ENCODE assay signal across 20 cellular contexts in the genomic region with DNA sequence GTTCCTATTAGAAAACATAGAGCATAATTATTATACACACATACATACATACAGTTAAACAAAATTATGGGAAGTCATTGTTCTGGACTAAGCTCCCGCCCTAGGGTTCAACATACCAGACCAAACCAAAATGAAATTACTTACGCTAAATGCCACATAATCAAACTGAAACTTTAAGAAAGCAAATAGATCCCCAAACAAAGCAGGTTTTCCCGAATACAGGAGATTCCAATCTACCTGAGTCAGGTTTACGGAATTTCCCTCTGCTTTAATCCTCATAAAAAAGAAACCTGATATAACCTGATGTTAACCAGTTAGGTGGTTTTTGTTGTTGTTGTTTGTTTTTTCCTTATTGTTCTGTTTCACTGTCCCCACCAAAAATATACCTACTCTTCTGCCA.
A peak's percentile ranks its signal among the peaks of the same experiment; 100 is the strongest.
DNase-seq lines count a peak whose midpoint lies in the region; TF ChIP-seq lines count a peak whose summit lies in the region.
"Had no signal": no experiment of that assay in that cellular context is flagged by ENCODE, and none has a peak within 500 bp of the region (broad histone marks: within the 10 kb centered on the region; RNA-seq: fewer than 3 reads in every experiment).

No MANE protein-coding gene starts in this region.

- H3K4me1 Mint-ChIP-seq in H9 (peaks cover 24 to 31% of the 10 kb centered on the region in 2 experiments), endodermal cell (peaks cover 39% of the 10 kb centered on the region), progenitor cell of endocrine pancreas (ENCODE audit: low read depth) (peaks cover 10% of the 10 kb centered on the region)
- H3K4me1 Mint-ChIP-seq: CD8-positive, alpha-beta memory T cell had no signal

- no peak for TF ChIP-seq CTCF in H9 (conservative IDR thresholded peaks at IDR 0.05)
- no peak for TF ChIP-seq CTCF in PC-9 (conservative IDR thresholded peaks at IDR 0.05)
- no peak for TF ChIP-seq CTCF in endodermal cell (conservative IDR thresholded peaks at IDR 0.05)
- TF ChIP-seq CTCF in progenitor cell of endocrine pancreas (IDR thresholded peaks at IDR 0.05; ENCODE audit: unreplicated experiment) = no peak

- H3K27ac ChIP-seq in H9 (ENCODE audit: insufficient read length, low read depth, low read length) (no peak overlapping the region), PC-9 (peak overlapping the region; percentile 60), endodermal cell (ENCODE audit: low read depth, low read length) (no peak overlapping the region)
- H3K27ac ChIP-seq: BLaER1, KMS-11 had no signal

- H3K18ac ChIP-seq in H9 (ENCODE audit: insufficient read length, low read depth, low read length) = no peak overlapping the region

- H4K20me1 ChIP-seq in H9 (ENCODE audit: control insufficient read depth, insufficient read depth, insufficient read length) = no peaks in the 10 kb centered on the region
- H4K20me1 ChIP-seq in PC-9 (ENCODE audit: insufficient read depth) = no peaks in the 10 kb centered on the region
- H4K20me1 ChIP-seq: BLaER1 had no signal

- no peak overlapping the region for H2BK20ac ChIP-seq in H9 (ENCODE audit: low read depth, low read length, poor library complexity, severe bottlenecking)

- no peak overlapping the region for H3K4me3 ChIP-seq in PC-9
- H3K4me3 ChIP-seq in endodermal cell (ENCODE audit: low read length) = no peak overlapping the region
- H3K4me3 ChIP-seq: BLaER1, GM12878, MG63 had no signal

- POLR2A ChIA-PET in PC-9 (lab: Charles Lee; ENCODE audit: unreplicated experiment) = no interaction called here

- H2BK15ac ChIP-seq in H9 (ENCODE audit: low read depth, low read length) = no peak overlapping the region

- H4K8ac ChIP-seq in H9 (replicated peaks; ENCODE audit: insufficient read length, low read depth, low read length) = no peak overlapping the region

- no peak overlapping the region for H3T11ph ChIP-seq in H9 (ENCODE audit: low read length)

- H2BK120ac ChIP-seq in H9 (ENCODE audit: low read depth, low read length, poor library complexity, severe bottlenecking) = no peak overlapping the region

- no peak overlapping the region for H4K91ac ChIP-seq in H9 (ENCODE audit: insufficient read length, low read depth, low read length)

- no peaks in the 10 kb centered on the region for H3K9me2 ChIP-seq in PC-9 (ENCODE audit: insufficient read depth)

- H3K9me3 Mint-ChIP-seq in H9 (no peaks in the 10 kb centered on the region; a peak in 1 of 5 replicates), endodermal cell (no peaks in the 10 kb centered on the region), progenitor cell of endocrine pancreas (ENCODE audit: low read depth) (no peaks in the 10 kb centered on the region)

- no peak overlapping the region for H4K5ac ChIP-seq in H9 (ENCODE audit: insufficient read length, low read depth, low read length)

- no peaks in the 10 kb centered on the region for H3K27me3 Mint-ChIP-seq in H9 (ENCODE audit: low read depth)
- no peaks in the 10 kb centered on the region for H3K27me3 Mint-ChIP-seq in endodermal cell (ENCODE audit: insufficient read depth)
- no peaks in the 10 kb centered on the region for H3K27me3 Mint-ChIP-seq in progenitor cell of endocrine pancreas
- H3K27me3 Mint-ChIP-seq: CD8-positive, alpha-beta memory T cell; T-cell had no signal

- H2BK5ac ChIP-seq in H9 (ENCODE audit: insufficient read length, low read length) = no peak overlapping the region

- no peak overlapping the region for H3K4ac ChIP-seq in H9 (ENCODE audit: low read depth, low read length)

- H2AK5ac ChIP-seq in H9 (ENCODE audit: insufficient read length, low read length) = no peak overlapping the region

- H3K79me2 ChIP-seq in H9 (ENCODE audit: insufficient read depth, low read length) = no peaks in the 10 kb centered on the region
- no peaks in the 10 kb centered on the region for H3K79me2 ChIP-seq in PC-9 (ENCODE audit: low read depth)

- H3K9me3 ChIP-seq in H9 (ENCODE audit: control insufficient read depth, low read depth, low read length) (no peaks in the 10 kb centered on the region), PC-9 (ENCODE audit: insufficient read depth, low read depth) (no peaks in the 10 kb centered on the region), endodermal cell (ENCODE audit: control insufficient read depth, low read length) (no peaks in the 10 kb centered on the region)
- H3K9me3 ChIP-seq: BLaER1, MG63 had no signal

- H3K4me1 ChIP-seq in H9 (ENCODE audit: insufficient read depth, low read length) = peaks cover 3% of the 10 kb centered on the region; the same call in 1 of the 2 replicates
- H3K4me1 ChIP-seq in PC-9 (replicated peaks; ENCODE audit: insufficient read depth) = peaks cover 12% of the 10 kb centered on the region
- peaks cover 13% of the 10 kb centered on the region for H3K4me1 ChIP-seq in endodermal cell (ENCODE audit: control insufficient read depth, insufficient read depth, low read length)

- BruUV-seq in PC-9 (replicated peaks; lab: Mats Ljungman, UMichigan) = no TSS peak

- H3K27me3 ChIP-seq in H9 (ENCODE audit: insufficient read depth, low read length) (no peaks in the 10 kb centered on the region), PC-9 (ENCODE audit: insufficient read depth, low read depth) (no peaks in the 10 kb centered on the region), endodermal cell (ENCODE audit: control insufficient read depth, insufficient read depth, low read length, poor library complexity, severe bottlenecking) (no peaks in the 10 kb centered on the region)
- H3K27me3 ChIP-seq: BLaER1, MG63 had no signal

- H3F3A ChIP-seq in PC-9 (ENCODE audit: insufficient read depth, low read depth) = no peaks in the 10 kb centered on the region

- H3K36me3 Mint-ChIP-seq in H9 (ENCODE audit: insufficient read depth in 1 of 3, low read depth in 3 of 3) = no peaks in the 10 kb centered on the region; a peak in 1 of 7 replicates
- no peaks in the 10 kb centered on the region for H3K36me3 Mint-ChIP-seq in endodermal cell (ENCODE audit: low read depth)
- H3K36me3 Mint-ChIP-seq in progenitor cell of endocrine pancreas (ENCODE audit: insufficient read depth) = no peaks in the 10 kb centered on the region
- H3K36me3 Mint-ChIP-seq: CD8-positive, alpha-beta memory T cell; T-cell had no signal

- H3K14ac ChIP-seq in H9 (ENCODE audit: insufficient read depth, low read length) = no peak overlapping the region

- no peak overlapping the region for H2BK12ac ChIP-seq in H9 (ENCODE audit: insufficient read length, low read depth, low read length)

- H3K4me3 Mint-ChIP-seq in H9 = no peak overlapping the region; a peak in 1 of 5 replicates
- H3K4me3 Mint-ChIP-seq in endodermal cell = no peak overlapping the region
- no peak overlapping the region for H3K4me3 Mint-ChIP-seq in progenitor cell of endocrine pancreas (ENCODE audit: low read depth)
- H3K4me3 Mint-ChIP-seq: CD8-positive, alpha-beta memory T cell; T-cell had no signal

- no peak overlapping the region for H3K23ac ChIP-seq in H9 (ENCODE audit: insufficient read length, low read depth, low read length)

- no peak overlapping the region for H3K56ac ChIP-seq in H9 (ENCODE audit: insufficient read length, low read depth, low read length)

- H3K36me3 ChIP-seq in PC-9 (ENCODE audit: low read depth) = no peaks in the 10 kb centered on the region
- H3K36me3 ChIP-seq in endodermal cell (ENCODE audit: control insufficient read depth, insufficient read depth, low read length) = no peaks in the 10 kb centered on the region
- H3K36me3 ChIP-seq: BLaER1, MG63 had no signal

- H3K4me2 ChIP-seq in H9 (ENCODE audit: insufficient read depth, insufficient read length, low read length) = no peak overlapping the region
- peak overlapping the region; percentile 45 for H3K4me2 ChIP-seq in PC-9
- H3K4me2 ChIP-seq: BLaER1, KMS-11 had no signal

- no CpG with 5 or more reads among the region's 4 CpGs for WGBS in H9 (ENCODE audit: extremely low coverage, insufficient read length, low lambda C conversion rate)
- WGBS in endodermal cell (ENCODE audit: insufficient coverage in 1 of 2, insufficient read length in 1 of 2), 2 experiments = 40 to 69% methylated on average over 1 to 3 of the region's 4 CpGs

- CTCF ChIA-PET in PC-9 (lab: Charles Lee) = no interaction called here

- no peaks in the 10 kb centered on the region for H3K79me1 ChIP-seq in H9 (ENCODE audit: insufficient read depth, low read depth, low read length, poor library complexity, severe bottlenecking)

- DNase-seq in H9 (no peak), PC-9 (peak in 1 of 2 experiments; percentile 84), endodermal cell (no peak), progenitor cell of endocrine pancreas (ENCODE audit: low spot score, unreplicated experiment) (no peak), occipital lobe (lab: John Stamatoyannopoulos, UW) (no peak), activated gamma-delta T cell (lab: John Stamatoyannopoulos, UW) (no peak), 8988T (no peak)
- no peak for DNase-seq in stimulated activated CD4-positive, alpha-beta T cell treated with anti-CD3 and anti-CD28 coated beads, Interleukin-2, amount 100 ng/mL, for 48 hours
- DNase-seq: CD8-positive, alpha-beta memory T cell; DMS153; MG63; NCI-H1105 treated with DMSO at 0.1 percent for 48 hours; NCI-H187; NCI-H2171; NCI-H510A treated with DMSO at 0.1 percent for 48 hours; RPMI8226; T-cell had no signal

- H3K27ac Mint-ChIP-seq in H9 (peak overlapping the region in 2 of 3 experiments; percentile 76; a peak in 5 of 7 replicates), endodermal cell (peak overlapping the region; percentile 77), progenitor cell of endocrine pancreas (peak overlapping the region; percentile 76)
- H3K27ac Mint-ChIP-seq: CD8-positive, alpha-beta memory T cell; T-cell had no signal

- intact Hi-C loops in PC-9 (cut with micrococcal nuclease; ENCODE audit: unreplicated experiment) = no loop called here

- no peak overlapping the region for H3K9ac ChIP-seq in H9 (ENCODE audit: extremely low read depth, insufficient read length, low read length)
- H3K9ac ChIP-seq in endodermal cell (ENCODE audit: extremely low read depth, low read length, poor library complexity, severe bottlenecking) = no peak overlapping the region
- H3K9ac ChIP-seq: BLaER1, KMS-11 had no signal

- H3K23me2 ChIP-seq in H9 (ENCODE audit: insufficient read length, low read depth, low read length, poor library complexity, severe bottlenecking) = no peaks in the 10 kb centered on the region

- H2AFZ ChIP-seq in H9 (ENCODE audit: low read length) = no peak overlapping the region
- no peak overlapping the region for H2AFZ ChIP-seq in PC-9
